ENCODE assay signal across 21 cellular contexts in the genomic region with DNA sequence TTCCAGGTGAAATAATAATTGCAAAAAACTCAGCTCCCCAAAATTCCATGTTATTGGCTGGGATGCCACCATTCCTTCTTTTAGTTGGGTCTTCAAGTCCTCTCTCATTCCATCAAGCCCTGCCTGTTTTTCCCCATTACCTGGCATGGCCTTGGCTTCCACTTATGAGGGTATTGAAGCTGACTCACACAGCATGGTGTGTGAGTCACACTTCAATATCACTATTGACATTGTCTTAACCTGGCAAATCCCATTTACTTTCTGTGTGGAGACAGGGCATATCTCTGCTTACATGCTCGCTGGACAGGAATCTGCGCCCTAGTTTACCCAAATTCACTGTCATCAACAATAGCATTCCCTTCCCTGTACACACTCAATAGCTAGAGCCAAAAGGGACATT.
A peak's percentile ranks its signal among the peaks of the same experiment; 100 is the strongest.
DNase-seq lines count a peak whose midpoint lies in the region; ATAC-seq and TF ChIP-seq lines count a peak whose summit lies in the region.
"Had no signal": no experiment of that assay in that cellular context is flagged by ENCODE, and none has a peak within 500 bp of the region (broad histone marks: within the 10 kb centered on the region; RNA-seq: fewer than 3 reads in every experiment).

No MANE protein-coding gene starts in this region.

- ATAC-seq in HCT116 (peak; percentile 81), GM21360 (IDR thresholded peaks at IDR 0.05; ENCODE audit: unreplicated experiment) (no peak), HG03342 (IDR thresholded peaks at IDR 0.05; ENCODE audit: unreplicated experiment) (no peak)
- ATAC-seq: body of pancreas had no signal

- TF ChIP-seq CTCF in HCT116 (IDR thresholded peaks at IDR 0.05 in 2 of 3, conservative IDR thresholded peaks at IDR 0.05 in 1 of 3; ENCODE audit: borderline replicate concordance in 1 of 3, insufficient read depth in 1 of 3, low read depth in 2 of 3, low read length in 2 of 3), result no peak
- no peak for TF ChIP-seq CTCF in PC-9 (conservative IDR thresholded peaks at IDR 0.05)

- H3K4me1 ChIP-seq in HCT116 (ENCODE audit: control insufficient read depth in 1 of 2, insufficient read depth in 2 of 2, low read length in 2 of 2) (peaks cover 0 to 13% of the 10 kb centered on the region in 2 experiments; a peak in 2 of 4 replicates), PC-9 (replicated peaks; ENCODE audit: insufficient read depth) (no peaks in the 10 kb centered on the region)
- H3K4me1 ChIP-seq: body of pancreas, esophagus squamous epithelium, prostate gland, transverse colon had no signal

- peak overlapping the region; percentile 4 for H2AFZ ChIP-seq in HCT116 (ENCODE audit: low read depth, low read length, poor library complexity, severe bottlenecking)
- H2AFZ ChIP-seq in PC-9, result no peak overlapping the region

- RAD21 ChIA-PET in HCT116 (lab: Charles Lee; ENCODE audit: low non-redundant PET in 1 of 2, low total read pairs in 2 of 2, uncharacterized antibody in 2 of 2, unreplicated experiment in 2 of 2), result no interaction called here

- no peak overlapping the region for H3K9ac ChIP-seq in HCT116 (ENCODE audit: low read length)

- DNase-seq in HCT116 (ENCODE audit: low read depth, low spot score), result peak; percentile 66
- DNase-seq in PC-9, result peak; percentile 6 to 39
- peak; percentile 50 for DNase-seq in dermis blood vessel endothelial cell
- peak; percentile 29 for DNase-seq in mucosa of gallbladder (ENCODE audit: low spot score)
- no peak for DNase-seq in inferior parietal cortex (ENCODE audit: extremely low spot score)
- no peak for DNase-seq in NCI-H2107 treated with DMSO at 0.1 percent for 48 hours (lab: John Stamatoyannopoulos, UW; ENCODE audit: unreplicated experiment)
- DNase-seq: activated CD4-positive, alpha-beta T cell treated with anti-CD3 and anti-CD28 coated beads, Interleukin-2, amount 50 U/mL, for 1 hour; activated naive CD4-positive, alpha-beta T cell treated with anti-CD3 and anti-CD28 coated beads, Interleukin-2, amount 10 ng/mL, durations not matched to agents 7 days and 5 days; BE2C; body of pancreas; DMS79; dorsolateral prefrontal cortex; esophagus squamous epithelium; GOT3; NCI-H1930; NCI-H524; nephron progenitor cell; transverse colon had no signal

- no peaks in the 10 kb centered on the region for H3K79me2 ChIP-seq in HCT116 (ENCODE audit: insufficient read depth, low read length)
- H3K79me2 ChIP-seq in PC-9 (ENCODE audit: low read depth), result no peaks in the 10 kb centered on the region

- H3F3A ChIP-seq in PC-9 (ENCODE audit: insufficient read depth, low read depth), result no peaks in the 10 kb centered on the region

- CTCF ChIA-PET in HCT116 (lab: Charles Lee) (no interaction called here), PC-9 (lab: Charles Lee) (no interaction called here)

- H3K4me3 ChIP-seq in HCT116 (replicated peaks in 1 of 2; ENCODE audit: low read depth in 1 of 2, low read length in 2 of 2) (no peak overlapping the region), PC-9 (no peak overlapping the region)
- H3K4me3 ChIP-seq: body of pancreas, dorsolateral prefrontal cortex, esophagus squamous epithelium, prostate gland, transverse colon had no signal

- H3K27ac ChIP-seq in HCT116 (ENCODE audit: low read depth, low read length), result no peak overlapping the region
- no peak overlapping the region for H3K27ac ChIP-seq in PC-9
- H3K27ac ChIP-seq: body of pancreas, dorsolateral prefrontal cortex, esophagus squamous epithelium, prostate gland, transverse colon had no signal

- no peaks in the 10 kb centered on the region for H3K9me2 ChIP-seq in HCT116 (ENCODE audit: insufficient read depth)
- no peaks in the 10 kb centered on the region; the same call in none of the 2 replicates for H3K9me2 ChIP-seq in PC-9 (ENCODE audit: insufficient read depth)

- no peak for TF ChIP-seq POLR2A in HCT116 (IDR thresholded peaks at IDR 0.05; ENCODE audit: borderline replicate concordance, extremely low read depth, insufficient read depth, insufficient read length)

- POLR2A ChIA-PET in HCT116 (lab: Charles Lee), result no interaction called here
- POLR2A ChIA-PET in PC-9 (lab: Charles Lee; ENCODE audit: unreplicated experiment), result no interaction called here

- intact Hi-C loops in HCT116 (cut with micrococcal nuclease) (no loop called here), PC-9 (cut with micrococcal nuclease; ENCODE audit: unreplicated experiment) (no loop called here)

- H4K20me1 ChIP-seq in HCT116 (ENCODE audit: insufficient read depth) (no peaks in the 10 kb centered on the region), PC-9 (ENCODE audit: insufficient read depth) (no peaks in the 10 kb centered on the region)

- H3K9me3 ChIP-seq in HCT116 (ENCODE audit: control insufficient read depth in 1 of 2, insufficient read depth in 1 of 2, low read depth in 1 of 2, low read length in 2 of 2) (no peaks in the 10 kb centered on the region), PC-9 (ENCODE audit: insufficient read depth, low read depth) (no peaks in the 10 kb centered on the region)
- H3K9me3 ChIP-seq: BE2C, body of pancreas, esophagus squamous epithelium, prostate gland, transverse colon had no signal

- H3K27me3 ChIP-seq in HCT116 (ENCODE audit: insufficient read depth, low read length) (no peaks in the 10 kb centered on the region), PC-9 (ENCODE audit: insufficient read depth, low read depth) (no peaks in the 10 kb centered on the region)
- H3K27me3 ChIP-seq: BE2C, body of pancreas, dorsolateral prefrontal cortex, esophagus squamous epithelium, transverse colon had no signal

- no peaks in the 10 kb centered on the region for H3K36me3 ChIP-seq in HCT116 (ENCODE audit: control insufficient read depth in 1 of 2, insufficient read depth in 2 of 2, low read length in 2 of 2)
- no peaks in the 10 kb centered on the region for H3K36me3 ChIP-seq in PC-9 (ENCODE audit: low read depth)
- H3K36me3 ChIP-seq: BE2C, esophagus squamous epithelium, prostate gland, transverse colon had no signal

- no peak for TF ChIP-seq RAD21 in HCT116 (IDR thresholded peaks at IDR 0.05; ENCODE audit: low read depth)

- H3K4me2 ChIP-seq in HCT116 (ENCODE audit: low read length) (peak overlapping the region; percentile 43), PC-9 (no peak overlapping the region)

- BruUV-seq in HCT116 (replicated peaks; lab: Mats Ljungman, UMichigan), result no TSS peak
- BruUV-seq in PC-9 (replicated peaks; lab: Mats Ljungman, UMichigan), result no TSS peak

TF ChIP-seq in HCT116, 20 proteins besides CTCF, POLR2A, EP300 and RAD21 (continues in another document):
- TF ChIP-seq POLR2AphosphoS5 (IDR thresholded peaks at IDR 0.05; ENCODE audit: low read depth, low read length), result no peak
- TF ChIP-seq CEBPB (IDR thresholded peaks at IDR 0.05; ENCODE audit: low read depth), result peak; percentile 28; the same call in 1 of the 2 replicates
- TF ChIP-seq EGR1 (IDR thresholded peaks at IDR 0.05; ENCODE audit: low read depth), result no peak
- TF ChIP-seq FOSL1 (IDR thresholded peaks at IDR 0.05; ENCODE audit: low read depth), result peak; percentile 90
- peak; percentile 80 for TF ChIP-seq CBX3 (IDR thresholded peaks at IDR 0.05; ENCODE audit: low read depth)
- TF ChIP-seq YY1 (IDR thresholded peaks at IDR 0.05; ENCODE audit: extremely low read depth, insufficient replicate concordance, low read depth, low read length), result no peak
- peak; percentile 66 for TF ChIP-seq SP1 (IDR thresholded peaks at IDR 0.05; ENCODE audit: low read depth)
- TF ChIP-seq SRF (IDR thresholded peaks at IDR 0.05; ENCODE audit: low read depth), result peak; percentile 69; the same call in 1 of the 2 replicates
- TF ChIP-seq, protein P1, sequence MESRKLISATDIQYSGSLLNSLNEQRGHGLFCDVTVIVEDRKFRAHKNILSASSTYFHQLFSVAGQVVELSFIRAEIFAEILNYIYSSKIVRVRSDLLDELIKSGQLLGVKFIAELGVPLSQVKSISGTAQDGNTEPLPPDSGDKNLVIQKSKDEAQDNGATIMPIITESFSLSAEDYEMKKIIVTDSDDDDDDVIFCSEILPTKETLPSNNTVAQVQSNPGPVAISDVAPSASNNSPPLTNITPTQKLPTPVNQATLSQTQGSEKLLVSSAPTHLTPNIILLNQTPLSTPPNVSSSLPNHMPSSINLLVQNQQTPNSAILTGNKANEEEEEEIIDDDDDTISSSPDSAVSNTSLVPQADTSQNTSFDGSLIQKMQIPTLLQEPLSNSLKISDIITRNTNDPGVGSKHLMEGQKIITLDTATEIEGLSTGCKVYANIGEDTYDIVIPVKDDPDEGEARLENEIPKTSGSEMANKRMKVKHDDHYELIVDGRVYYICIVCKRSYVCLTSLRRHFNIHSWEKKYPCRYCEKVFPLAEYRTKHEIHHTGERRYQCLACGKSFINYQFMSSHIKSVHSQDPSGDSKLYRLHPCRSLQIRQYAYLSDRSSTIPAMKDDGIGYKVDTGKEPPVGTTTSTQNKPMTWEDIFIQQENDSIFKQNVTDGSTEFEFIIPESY (IDR thresholded peaks at IDR 0.05; ENCODE audit: extremely low read depth, insufficient replicate concordance, low read length), result no peak
- no peak for TF ChIP-seq EZH2 (IDR thresholded peaks at IDR 0.05)
- TF ChIP-seq ZFX (IDR thresholded peaks at IDR 0.05), result no peak
- no peak for TF ChIP-seq EZH2phosphoT487 (IDR thresholded peaks at IDR 0.05; ENCODE audit: borderline replicate concordance)
- TF ChIP-seq, protein P2, sequence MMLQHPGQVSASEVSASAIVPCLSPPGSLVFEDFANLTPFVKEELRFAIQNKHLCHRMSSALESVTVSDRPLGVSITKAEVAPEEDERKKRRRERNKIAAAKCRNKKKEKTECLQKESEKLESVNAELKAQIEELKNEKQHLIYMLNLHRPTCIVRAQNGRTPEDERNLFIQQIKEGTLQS (IDR thresholded peaks at IDR 0.05), result no peak
- TF ChIP-seq ELF1 (IDR thresholded peaks at IDR 0.05; ENCODE audit: borderline replicate concordance, low read depth), result no peak

Comparison
In these comparisons a context has a peak if more than half of its experiments do, and no peak if none do; other contexts are left out.
1. DNase-seq: peak in HCT116 (single experiment), PC-9 (2 of 2), dermis blood vessel endothelial cell (single experiment) and mucosa of gallbladder (single experiment); none in inferior parietal cortex (single experiment) and NCI-H2107 treated with DMSO at 0.1 percent for 48 hours (single experiment).